ENCODE assay signal across 14 cellular contexts in genomic region chr5:78508231-78508765, GRCh38.
A peak's percentile ranks its signal among the peaks of the same experiment; 100 is the strongest.
DNase-seq lines count a peak whose midpoint lies in the region; ATAC-seq and TF ChIP-seq lines count a peak whose summit lies in the region.
"Had no signal": no experiment of that assay in that cellular context is flagged by ENCODE, and none has a peak within 500 bp of the region (broad histone marks: within the 10 kb centered on the region; RNA-seq: fewer than 3 reads in every experiment).

No MANE protein-coding gene starts in this region.

- DNase-seq in natural killer cell: no peak
- no peak for DNase-seq in natural killer cell treated with Interleukin-12 subunit alpha and Interleukin-12 subunit beta and Interleukin-15 and Interleukin-18, amount 100 ng/mL, for 72 hours (ENCODE audit: low spot score)
- DNase-seq in activated CD4-positive, alpha-beta memory T cell treated with anti-CD3 and anti-CD28 coated beads, Interleukin-2, amount 10 ng/mL, durations not matched to agents 7 days and 5 days: no peak
- no peak for DNase-seq in activated CD8-positive, alpha-beta memory T cell treated with anti-CD3 and anti-CD28 coated beads, Interleukin-2, amount 50 U/mL, for 48 hours
- DNase-seq in kidney glomerular epithelial cell (lab: John Stamatoyannopoulos, UW): no peak
- no peak for DNase-seq in NCI-H69 (lab: John Stamatoyannopoulos, UW)
- DNase-seq: activated B cell treated with CpG ODN at 0.5 μM for 24 hours; activated naive CD4-positive, alpha-beta T cell treated with anti-CD3 and anti-CD28 coated beads for 36 hours; effector CD8-positive, alpha-beta T cell; NCI-H2081 treated with DMSO at 0.1 percent for 48 hours; stimulated activated CD4-positive, alpha-beta T cell treated with anti-CD3 and anti-CD28 coated beads, Interleukin-2, amount 100 ng/mL, for 48 hours had no signal

- ATAC-seq in natural killer cell: no peak
- no peak for ATAC-seq in natural killer cell treated with Interleukin-12 subunit alpha and Interleukin-12 subunit beta and Interleukin-15 and Interleukin-18, amount 100 ng/mL, for 72 hours

- H3K36me3 Mint-ChIP-seq in natural killer cell (no peaks in the 10 kb centered on the region), brain (peaks cover 1% of the 10 kb centered on the region)
- no peaks in the 10 kb centered on the region for H3K36me3 Mint-ChIP-seq in natural killer cell treated with Interleukin-12 subunit alpha and Interleukin-12 subunit beta and Interleukin-15 and Interleukin-18, amount 100 ng/mL, for 72 hours
- H3K36me3 Mint-ChIP-seq in activated CD4-positive, alpha-beta memory T cell treated with anti-CD3 and anti-CD28 coated beads, Interleukin-2, amount 10 ng/mL, durations not matched to agents 7 days and 5 days (ENCODE audit: low read depth): no peaks in the 10 kb centered on the region
- H3K36me3 Mint-ChIP-seq: IgD-negative memory B cell had no signal

- H3K27ac Mint-ChIP-seq in natural killer cell (no peak overlapping the region), brain (peak overlapping the region in 3 of 5 experiments; percentile 32 to 93 (median 77))
- H3K27ac Mint-ChIP-seq in natural killer cell treated with Interleukin-12 subunit alpha and Interleukin-12 subunit beta and Interleukin-15 and Interleukin-18, amount 100 ng/mL, for 72 hours: no peak overlapping the region
- no peak overlapping the region for H3K27ac Mint-ChIP-seq in activated CD4-positive, alpha-beta memory T cell treated with anti-CD3 and anti-CD28 coated beads, Interleukin-2, amount 10 ng/mL, durations not matched to agents 7 days and 5 days
- H3K27ac Mint-ChIP-seq: activated B cell treated with CpG ODN at 0.5 μM for 24 hours; activated naive CD4-positive, alpha-beta T cell treated with anti-CD3 and anti-CD28 coated beads for 36 hours had no signal

- WGBS in mesodermal cell (ENCODE audit: insufficient coverage in 2 of 2), 2 experiments: 11 to 43% methylated on average over 1 of the region's 3 CpGs

- no peak overlapping the region for H3K4me3 ChIP-seq in mesodermal cell (ENCODE audit: extremely low read depth, insufficient read depth, low read length, poor library complexity, severe bottlenecking)

- H3K9me3 ChIP-seq in mesodermal cell (ENCODE audit: control insufficient read depth, low read length): no peaks in the 10 kb centered on the region

- intact Hi-C loops in natural killer cell (cut with micrococcal nuclease): no loop called here

- TF ChIP-seq CTCF in natural killer cell (IDR thresholded peaks at IDR 0.05) (no peak), brain (conservative IDR thresholded peaks at IDR 0.05) (no peak)

- H3K9me3 Mint-ChIP-seq in natural killer cell (no peaks in the 10 kb centered on the region), brain (peaks cover 0 to 2% (median 0%) of the 10 kb centered on the region in 5 experiments)
- H3K9me3 Mint-ChIP-seq in natural killer cell treated with Interleukin-12 subunit alpha and Interleukin-12 subunit beta and Interleukin-15 and Interleukin-18, amount 100 ng/mL, for 72 hours: no peaks in the 10 kb centered on the region
- H3K9me3 Mint-ChIP-seq in activated CD4-positive, alpha-beta memory T cell treated with anti-CD3 and anti-CD28 coated beads, Interleukin-2, amount 10 ng/mL, durations not matched to agents 7 days and 5 days: no peaks in the 10 kb centered on the region
- H3K9me3 Mint-ChIP-seq: activated naive CD4-positive, alpha-beta T cell treated with anti-CD3 and anti-CD28 coated beads for 36 hours had no signal

- POLR2A ChIA-PET in activated CD4-positive, alpha-beta memory T cell treated with anti-CD3 and anti-CD28 coated beads, Interleukin-2, amount 10 ng/mL, durations not matched to agents 7 days and 5 days (lab: Charles Lee): interaction anchor here (1.0 kb wide), 1 partner anchor 52 kb away, joined by 3 read pairs; no protein-coding TSS in a partner anchor

- H3K4me1 ChIP-seq in mesodermal cell (ENCODE audit: control insufficient read depth, insufficient read depth, low read length, poor library complexity, severe bottlenecking): peaks cover 62% of the 10 kb centered on the region

- H3K4me3 Mint-ChIP-seq in natural killer cell (peak overlapping the region; percentile 87), brain (peak overlapping the region in 2 of 5 experiments; percentile 19 to 70)
- H3K4me3 Mint-ChIP-seq in natural killer cell treated with Interleukin-12 subunit alpha and Interleukin-12 subunit beta and Interleukin-15 and Interleukin-18, amount 100 ng/mL, for 72 hours: no peak overlapping the region
- no peak overlapping the region for H3K4me3 Mint-ChIP-seq in activated CD4-positive, alpha-beta memory T cell treated with anti-CD3 and anti-CD28 coated beads, Interleukin-2, amount 10 ng/mL, durations not matched to agents 7 days and 5 days
- H3K4me3 Mint-ChIP-seq: activated naive CD4-positive, alpha-beta T cell treated with anti-CD3 and anti-CD28 coated beads for 36 hours had no signal

- H3K4me1 Mint-ChIP-seq in natural killer cell (peaks cover 13 to 19% of the 10 kb centered on the region in 2 donors), brain (peaks cover 100% of the 10 kb centered on the region)
- peaks cover 13 to 17% of the 10 kb centered on the region in 2 donors for H3K4me1 Mint-ChIP-seq in natural killer cell treated with Interleukin-12 subunit alpha and Interleukin-12 subunit beta and Interleukin-15 and Interleukin-18, amount 100 ng/mL, for 72 hours (ENCODE audit: low read depth in 2 of 2)
- H3K4me1 Mint-ChIP-seq in activated CD4-positive, alpha-beta memory T cell treated with anti-CD3 and anti-CD28 coated beads, Interleukin-2, amount 10 ng/mL, durations not matched to agents 7 days and 5 days: peaks cover 9% of the 10 kb centered on the region

- H3K27ac ChIP-seq in mesodermal cell (ENCODE audit: low read depth, low read length, severe bottlenecking): peak overlapping the region; percentile 83

- peaks cover 31 to 58% of the 10 kb centered on the region in 2 donors for H3K27me3 Mint-ChIP-seq in natural killer cell (ENCODE audit: low read depth in 2 of 2)
- peaks cover 28 to 34% of the 10 kb centered on the region in 2 donors for H3K27me3 Mint-ChIP-seq in natural killer cell treated with Interleukin-12 subunit alpha and Interleukin-12 subunit beta and Interleukin-15 and Interleukin-18, amount 100 ng/mL, for 72 hours
- H3K27me3 Mint-ChIP-seq in brain: peaks cover 3% of the 10 kb centered on the region
- H3K27me3 Mint-ChIP-seq in activated CD4-positive, alpha-beta memory T cell treated with anti-CD3 and anti-CD28 coated beads, Interleukin-2, amount 10 ng/mL, durations not matched to agents 7 days and 5 days: peaks cover 55% of the 10 kb centered on the region
- H3K27me3 Mint-ChIP-seq: activated B cell treated with CpG ODN at 0.5 μM for 24 hours had no signal

- peaks cover 4% of the 10 kb centered on the region for H3K36me3 ChIP-seq in mesodermal cell (ENCODE audit: control insufficient read depth, insufficient read depth, low read length)

- CTCF ChIA-PET in activated CD4-positive, alpha-beta memory T cell treated with anti-CD3 and anti-CD28 coated beads, Interleukin-2, amount 10 ng/mL, durations not matched to agents 7 days and 5 days (lab: Charles Lee): no interaction called here

Comparison
In these comparisons a context has a peak if more than half of its experiments do, and no peak if none do; other contexts are left out.
1. H3K27ac Mint-ChIP-seq: peak in brain (3 of 5); none in natural killer cell (0 of 2), natural killer cell treated with Interleukin-12 subunit alpha and Interleukin-12 subunit beta and Interleukin-15 and Interleukin-18, amount 100 ng/mL, for 72 hours (0 of 2) and activated CD4-positive, alpha-beta memory T cell treated with anti-CD3 and anti-CD28 coated beads, Interleukin-2, amount 10 ng/mL, durations not matched to agents 7 days and 5 days (single experiment).